15 cellular contexts compared by ENCODE assay signal in the genomic region with DNA sequence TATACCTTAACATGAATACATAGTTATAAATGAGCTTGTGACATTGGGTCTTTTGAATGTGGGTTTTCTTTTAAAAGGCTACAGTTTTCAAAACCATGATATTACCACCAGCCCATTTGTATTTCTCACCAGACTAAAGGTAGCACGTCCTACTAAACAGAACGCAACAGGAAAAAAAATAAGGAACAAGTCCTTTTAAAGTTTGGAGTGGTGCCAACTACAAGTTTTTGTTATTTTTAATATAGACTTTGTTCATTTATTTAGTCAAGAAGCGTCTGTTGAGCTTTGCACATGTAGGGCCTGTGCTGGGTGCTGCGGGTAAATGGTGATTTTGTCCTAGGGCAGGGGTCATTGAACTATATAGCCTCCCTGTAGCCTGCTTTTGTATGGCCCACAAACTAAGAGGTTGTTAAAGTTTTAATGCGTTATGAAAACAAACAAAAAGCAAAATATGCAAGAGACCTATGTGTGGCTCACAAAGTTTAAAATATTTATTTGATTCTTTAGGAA.
A peak's percentile ranks its signal among the peaks of the same experiment; 100 is the strongest.
DNase-seq lines count a peak whose midpoint lies in the region; ATAC-seq, FAIRE-seq and TF ChIP-seq lines count a peak whose summit lies in the region.
"Had no signal": no experiment of that assay in that cellular context is flagged by ENCODE, and none has a peak within 500 bp of the region (broad histone marks: within the 10 kb centered on the region; RNA-seq: fewer than 3 reads in every experiment).

No MANE protein-coding gene starts in this region.

- peaks cover 97% of the 10 kb centered on the region for H4K20me1 ChIP-seq in HepG2 (ENCODE audit: insufficient read depth, low read length)

- peaks cover 76% of the 10 kb centered on the region for H3K79me2 ChIP-seq in HepG2 (ENCODE audit: insufficient read depth, low read length)

- TF ChIP-seq RAD21 in HepG2 (CRISPR knock-in tag; IDR thresholded peaks at IDR 0.05): no peak

- no peaks in the 10 kb centered on the region for H3K9me3 ChIP-seq in ascending aorta
- no peaks in the 10 kb centered on the region for H3K9me3 ChIP-seq in HepG2 (ENCODE audit: low read length)
- no peaks in the 10 kb centered on the region for H3K9me3 ChIP-seq in Caco-2
- H3K9me3 ChIP-seq: BLaER1 treated with 17β-estradiol and CSF1 and Interleukin-3, amounts not matched to agents 10 nM and 100 nM; HAP-1 had no signal

- TF ChIP-seq EP300 in HepG2 (IDR thresholded peaks at IDR 0.05; ENCODE audit: low read depth in 2 of 2, low read length in 2 of 2) (no peak), HepG2 (CRISPR knock-in tag; IDR thresholded peaks at IDR 0.05; ENCODE audit: borderline replicate concordance) (no peak)

- ATAC-seq in HepG2 (no peak), GM19397 (IDR thresholded peaks at IDR 0.05; ENCODE audit: unreplicated experiment) (no peak), GM21786 (IDR thresholded peaks at IDR 0.05; ENCODE audit: unreplicated experiment) (no peak)
- ATAC-seq: GM12878 had no signal

- peak; percentile 52 for DNase-seq in CD1c-positive myeloid dendritic cell (ENCODE audit: extremely low spot score)
- DNase-seq in ascending aorta (ENCODE audit: low spot score in 2 of 2): no peak
- no peak for DNase-seq in HepG2 (ENCODE audit: low spot score)
- DNase-seq in osteocyte (ENCODE audit: extremely low spot score, unreplicated experiment): no peak
- DNase-seq in Caco-2: no peak
- DNase-seq: ACHN; CD4-positive, alpha-beta T cell; DMS79 had no signal

- peak overlapping the region; percentile 6 to 21 for H3K27ac ChIP-seq in ascending aorta
- no peak overlapping the region for H3K27ac ChIP-seq in HepG2 (ENCODE audit: extremely low read length, insufficient read depth, low read length)
- H3K27ac ChIP-seq: BLaER1 treated with 17β-estradiol and CSF1 and Interleukin-3, amounts not matched to agents 10 nM and 100 nM had no signal

- POLR2A ChIA-PET in HepG2 (lab: Yijun Ruan, JAX) (no interaction called here), Caco-2 (lab: Charles Lee) (interaction anchor here (0.5 kb wide), 1 partner anchor 238 kb away, joined by 3 read pairs; no protein-coding TSS in a partner anchor)

- CTCF ChIA-PET in HepG2 (lab: Yijun Ruan, JAX; ENCODE audit: low intra/inter-chr PET ratio, low total read pairs): no interaction called here
- CTCF ChIA-PET in Caco-2 (lab: Charles Lee): no interaction called here

- H3K27ac Mint-ChIP-seq in osteocyte (ENCODE audit: unreplicated experiment) (peak overlapping the region; percentile 19), Caco-2 (ENCODE audit: unreplicated experiment) (no peak overlapping the region)
- H3K27ac Mint-ChIP-seq: CD4-positive, alpha-beta T cell had no signal

- TF ChIP-seq CTCF in ascending aorta (IDR thresholded peaks at IDR 0.05): no peak
- no peak for TF ChIP-seq CTCF in HepG2 (CRISPR knock-in tag; IDR thresholded peaks at IDR 0.05)
- TF ChIP-seq CTCF in osteocyte (IDR thresholded peaks at IDR 0.05): no peak
- no peak for TF ChIP-seq CTCF in Caco-2 (IDR thresholded peaks at IDR 0.05; ENCODE audit: insufficient read depth in 1 of 2, low read depth in 1 of 2, low read length in 1 of 2, severe bottlenecking in 1 of 2, unreplicated experiment in 1 of 2)

- H3K4me3 ChIP-seq in ascending aorta (no peak overlapping the region), HepG2 (replicated peaks in 1 of 3; ENCODE audit: insufficient read depth in 1 of 3, low read depth in 2 of 3, low read length in 3 of 3) (no peak overlapping the region), Caco-2 (ENCODE audit: low read depth, low read length) (no peak overlapping the region)
- H3K4me3 ChIP-seq: BLaER1 treated with 17β-estradiol and CSF1 and Interleukin-3, amounts not matched to agents 10 nM and 100 nM; GM12878; HAP-1 had no signal

- H3K4me1 Mint-ChIP-seq in osteocyte (ENCODE audit: unreplicated experiment) (peaks cover 76% of the 10 kb centered on the region), Caco-2 (ENCODE audit: low read depth, unreplicated experiment) (peaks cover 14% of the 10 kb centered on the region)

- no peak overlapping the region for H3K4me2 ChIP-seq in HepG2 (ENCODE audit: low read depth, low read length)
- H3K4me2 ChIP-seq: BLaER1 treated with 17β-estradiol and CSF1 and Interleukin-3, amounts not matched to agents 10 nM and 100 nM had no signal

- BruUV-seq in HepG2 (replicated peaks; lab: Mats Ljungman, UMichigan) (no TSS peak), Caco-2 (replicated peaks; lab: Mats Ljungman, UMichigan) (no TSS peak)

- H3K4me3 Mint-ChIP-seq in osteocyte (ENCODE audit: unreplicated experiment) (no peak overlapping the region), Caco-2 (ENCODE audit: unreplicated experiment) (no peak overlapping the region)
- H3K4me3 Mint-ChIP-seq: CD4-positive, alpha-beta T cell had no signal

- WGBS in HepG2 (ENCODE audit: low lambda C conversion rate): 86% methylated on average over 5 of the region's 5 CpGs

- peaks cover 6 to 24% of the 10 kb centered on the region in 2 donors for H3K36me3 ChIP-seq in ascending aorta
- H3K36me3 ChIP-seq in HepG2 (replicated peaks in 1 of 2; ENCODE audit: control insufficient read depth in 1 of 2, insufficient read depth in 2 of 2, low read length in 2 of 2): peaks cover 37 to 90% of the 10 kb centered on the region in 2 experiments
- H3K36me3 ChIP-seq in Caco-2 (ENCODE audit: control insufficient read depth, insufficient read depth, low read length): no peaks in the 10 kb centered on the region
- H3K36me3 ChIP-seq: HAP-1 had no signal

- no peak for FAIRE-seq in HepG2 (lab: Jason Lieb, UNC)
- FAIRE-seq: GM12878, GM18507, H1 had no signal

- H3K9me3 Mint-ChIP-seq in osteocyte (ENCODE audit: unreplicated experiment): no peaks in the 10 kb centered on the region
- no peaks in the 10 kb centered on the region for H3K9me3 Mint-ChIP-seq in Caco-2 (ENCODE audit: unreplicated experiment)
- H3K9me3 Mint-ChIP-seq: CD4-positive, alpha-beta T cell had no signal

- H3K27me3 Mint-ChIP-seq in osteocyte (ENCODE audit: unreplicated experiment): no peaks in the 10 kb centered on the region
- H3K27me3 Mint-ChIP-seq in Caco-2 (ENCODE audit: insufficient read depth, unreplicated experiment): no peaks in the 10 kb centered on the region
- H3K27me3 Mint-ChIP-seq: CD4-positive, alpha-beta T cell had no signal

- H3K36me3 Mint-ChIP-seq in osteocyte (ENCODE audit: unreplicated experiment) (peaks cover 58% of the 10 kb centered on the region), Caco-2 (ENCODE audit: insufficient read depth, unreplicated experiment) (peaks cover 29% of the 10 kb centered on the region)

- no peak overlapping the region for H2AFZ ChIP-seq in HepG2 (ENCODE audit: low read length)

- H3K27me3 ChIP-seq in ascending aorta: no peaks in the 10 kb centered on the region
- H3K27me3 ChIP-seq in HepG2 (ENCODE audit: control insufficient read depth in 1 of 2, insufficient read depth in 2 of 2, low read length in 2 of 2): no peaks in the 10 kb centered on the region
- no peaks in the 10 kb centered on the region for H3K27me3 ChIP-seq in Caco-2 (replicated peaks; ENCODE audit: control insufficient read depth, insufficient read depth, low read length)
- H3K27me3 ChIP-seq: BLaER1 treated with 17β-estradiol and CSF1 and Interleukin-3, amounts not matched to agents 10 nM and 100 nM had no signal

- in situ Hi-C loops in HepG2 (cut with HindIII; ENCODE audit: extremely low pct_ligation_motif_present, low pct_unique_long_range_greater_than_20kb): no loop called here

- no peak for TF ChIP-seq POLR2A in HepG2 (IDR thresholded peaks at IDR 0.05; ENCODE audit: insufficient read depth in 1 of 2, low read depth in 2 of 2, low read length in 2 of 2)

- intact Hi-C loops in ascending aorta (cut with DNase I): no loop called here
- intact Hi-C loops in HepG2 (cut with micrococcal nuclease; ENCODE audit: unreplicated experiment): no loop called here
- intact Hi-C loops in Caco-2 (cut with micrococcal nuclease; ENCODE audit: unreplicated experiment): no loop called here

- H3K4me1 ChIP-seq in ascending aorta (peaks cover 3 to 59% of the 10 kb centered on the region in 2 donors), HepG2 (ENCODE audit: insufficient read depth, low read length) (peaks cover 65% of the 10 kb centered on the region), Caco-2 (peaks cover 8% of the 10 kb centered on the region)
- H3K4me1 ChIP-seq: HAP-1 had no signal

- no peak overlapping the region for H3K9ac ChIP-seq in HepG2 (ENCODE audit: insufficient read depth, low read depth, low read length)
- H3K9ac ChIP-seq: BLaER1 treated with 17β-estradiol and CSF1 and Interleukin-3, amounts not matched to agents 10 nM and 100 nM had no signal

TF ChIP-seq in HepG2, 621 proteins besides CTCF, POLR2A, EP300 and RAD21:
- TF ChIP-seq ZNF577 (CRISPR knock-in tag; IDR thresholded peaks at IDR 0.05; ENCODE audit: borderline replicate concordance, low read depth) (no peak), CBX1 (IDR thresholded peaks at IDR 0.05; ENCODE audit: low read depth) (no peak), AGO2 (optimal IDR thresholded peaks at IDR 0.05; ENCODE audit: low read depth, low read length) (peak; percentile 9)
